In the genomic region with DNA sequence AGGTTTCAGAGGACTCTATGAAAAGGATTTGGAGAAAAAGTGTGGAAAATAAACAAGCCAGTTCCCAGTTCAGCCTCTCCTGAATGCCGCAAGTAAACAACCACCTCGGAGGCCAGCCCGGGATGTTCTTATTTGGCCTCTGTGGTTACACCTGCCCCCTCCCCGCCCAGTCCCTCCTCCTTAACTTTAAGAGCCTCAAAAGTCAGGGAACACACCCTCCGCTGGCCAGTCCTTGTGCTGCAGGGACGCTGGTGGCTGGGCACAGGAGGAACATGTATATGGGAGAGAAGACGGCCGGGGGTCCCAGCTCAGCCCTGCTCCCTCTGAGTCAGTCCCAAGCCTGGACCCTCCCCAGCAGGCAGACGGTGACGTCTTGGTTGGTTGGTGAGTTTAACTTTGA, we compare ENCODE assay signal across 8 cellular contexts. TPM values are rescaled to one million over a fixed set of nuclear protein-coding genes. Genes with fewer than 3 reads are reported as not detected.
A peak's percentile ranks its signal among the peaks of the same experiment; 100 is the strongest.
DNase-seq lines count a peak whose midpoint lies in the region; ATAC-seq and TF ChIP-seq lines count a peak whose summit lies in the region.

No MANE protein-coding gene starts in this region.

- no peak overlapping the region for H3K4me3 ChIP-seq in AG09309 (ENCODE audit: control insufficient read depth, low read depth, low read length)
- H3K4me3 ChIP-seq in choroid plexus epithelial cell (ENCODE audit: low read depth, low read length), result no peak overlapping the region

- TF ChIP-seq CTCF in AG09309 (IDR thresholded peaks at IDR 0.05; ENCODE audit: control insufficient read depth, insufficient read depth, low read depth, low read length, missing control alignments), result peak; percentile 26
- TF ChIP-seq CTCF in LNCAP (IDR thresholded peaks at IDR 0.05), result peak; percentile 48; the same call in 1 of the 2 replicates
- peak; percentile 39 for TF ChIP-seq CTCF in choroid plexus epithelial cell (conservative IDR thresholded peaks at IDR 0.05; ENCODE audit: low read depth, low read length)

- peaks cover 20% of the 10 kb centered on the region for H3K27me3 Mint-ChIP-seq in activated CD4-positive, alpha-beta memory T cell treated with anti-CD3 and anti-CD28 coated beads for 36 hours

- H3K4me1 Mint-ChIP-seq in activated CD4-positive, alpha-beta memory T cell treated with anti-CD3 and anti-CD28 coated beads for 36 hours (ENCODE audit: low read depth), result peaks cover 25% of the 10 kb centered on the region

- H3K36me3 Mint-ChIP-seq in activated CD4-positive, alpha-beta memory T cell treated with anti-CD3 and anti-CD28 coated beads for 36 hours, result no peaks in the 10 kb centered on the region

- POLR2A ChIA-PET in activated CD4-positive, alpha-beta memory T cell treated with anti-CD3 and anti-CD28 coated beads for 36 hours (lab: Charles Lee), result interaction anchor here (1.2 kb wide), 1 partner anchor 20 kb away, joined by 3 read pairs; no protein-coding TSS in a partner anchor

- intact Hi-C loops in activated CD4-positive, alpha-beta memory T cell treated with anti-CD3 and anti-CD28 coated beads for 36 hours (cut with micrococcal nuclease), result no loop called here

- H3K27ac Mint-ChIP-seq in activated CD4-positive, alpha-beta memory T cell treated with anti-CD3 and anti-CD28 coated beads for 36 hours, result no peak overlapping the region

- no peaks in the 10 kb centered on the region for H3K9me3 Mint-ChIP-seq in activated CD4-positive, alpha-beta memory T cell treated with anti-CD3 and anti-CD28 coated beads for 36 hours

- no peak overlapping the region for H3K4me3 Mint-ChIP-seq in activated CD4-positive, alpha-beta memory T cell treated with anti-CD3 and anti-CD28 coated beads for 36 hours

- CTCF ChIA-PET in activated CD4-positive, alpha-beta memory T cell treated with anti-CD3 and anti-CD28 coated beads for 36 hours (lab: Charles Lee), result interaction anchor here (1.0 kb wide), 1 partner anchor 74 kb away, joined by 4 read pairs; no protein-coding TSS in a partner anchor

- ATAC-seq in GM21786 (IDR thresholded peaks at IDR 0.05; ENCODE audit: unreplicated experiment), result no peak

- no peak for DNase-seq in AG09309 (ENCODE audit: low read depth)
- no peak for DNase-seq in choroid plexus epithelial cell (ENCODE audit: low read depth)
- peak; percentile 86 for DNase-seq in myocyte (ENCODE audit: low read depth)
- no peak for DNase-seq in SHP77 (lab: John Stamatoyannopoulos, UW)
- no peak for DNase-seq in activated CD4-positive, alpha-beta T cell treated with anti-CD3 and anti-CD28 coated beads for 1 hour
- DNase-seq in activated CD4-positive, alpha-beta memory T cell treated with anti-CD3 and anti-CD28 coated beads for 36 hours, result no peak

RNA-seq across cellular contexts. Expression of gene CHST3, which starts 6.1 kb away (rescaled TPM):
- 49.3 and 57.5 TPM in 2 replicates for total RNA-seq in myocyte
- polyA plus RNA-seq in myocyte (2012), result 81.8 TPM
- total RNA-seq in activated CD4-positive, alpha-beta memory T cell treated with anti-CD3 and anti-CD28 coated beads for 36 hours, result under 1 TPM; 0.19 to 0.31 TPM

Comparison
In these comparisons a context has a peak if more than half of its experiments do, and no peak if none do; other contexts are left out.
1. RNA of gene CHST3, which starts 6.1 kb away (total RNA-seq): 49.3 to 57.5 TPM in myocyte; 0.19 to 0.31 TPM in activated CD4-positive, alpha-beta memory T cell treated with anti-CD3 and anti-CD28 coated beads for 36 hours; every median in the first group is over 10 times any median in the second.
2. Peak in every context shown above with its lines, with median percentiles within 50 percentile points of each other: CTCF ChIP-seq.